ENCODE assay signal across 8 cellular contexts in the genomic region with DNA sequence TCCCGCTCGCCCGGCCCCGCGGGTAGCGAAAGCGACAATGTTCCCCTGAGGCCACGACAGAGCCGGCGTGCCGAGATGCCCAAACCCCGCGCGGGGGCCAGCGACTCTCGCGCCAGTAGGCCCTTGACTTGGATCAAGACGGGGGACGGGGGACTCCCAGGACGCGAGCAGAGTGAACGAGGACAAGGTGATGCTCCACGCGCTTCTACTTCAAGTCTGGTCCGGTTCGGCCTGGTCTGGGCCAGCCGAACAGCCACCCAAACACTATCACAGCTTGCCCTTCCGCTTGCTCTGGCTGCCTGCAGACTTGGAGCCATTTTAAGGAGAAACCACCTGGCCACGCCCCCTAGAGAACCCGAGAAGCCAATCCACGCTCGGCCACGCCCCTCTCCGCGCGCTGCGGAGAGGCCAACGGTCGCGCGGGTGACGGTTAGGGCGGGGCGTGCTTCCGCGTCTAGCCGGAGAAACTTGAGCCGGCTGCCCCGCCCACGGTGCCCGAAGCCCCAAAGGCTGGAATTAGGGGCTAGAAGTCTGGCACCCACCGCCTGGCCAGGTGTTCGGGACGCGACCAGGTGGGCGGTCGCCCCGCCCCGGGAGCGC. TPM values are rescaled to one million over a fixed set of nuclear protein-coding genes. Genes with fewer than 3 reads are reported as not detected.
A peak's percentile ranks its signal among the peaks of the same experiment; 100 is the strongest.
DNase-seq lines count a peak whose midpoint lies in the region; ATAC-seq and TF ChIP-seq lines count a peak whose summit lies in the region.

No MANE protein-coding gene starts in this region.

- intact Hi-C loops in PC-3 (cut with micrococcal nuclease) = loop anchor here (1.0 to 5.0 kb wide), 2 partner anchors 14 to 71 kb away; a partner anchor contains a TSS

- peak overlapping the region; percentile 96 for H3K27ac Mint-ChIP-seq in activated T-cell treated with anti-CD3 and anti-CD28 coated beads, Interleukin-2, amount 50 U/mL, for 24 hours

- POLR2A ChIA-PET in PC-3 (lab: Charles Lee; ENCODE audit: unreplicated experiment) = interaction anchor here (0.5 to 3.8 kb wide), 7 partner anchors 9 to 432 kb away, joined by 3 to 51 read pairs (median 5); a partner anchor contains a TSS

- peak overlapping the region; percentile 95 for H3K27ac ChIP-seq in PC-3 (ENCODE audit: low read length)

- H3K4me2 ChIP-seq in PC-3 (ENCODE audit: low read length) = peak overlapping the region; percentile 99

- H3K27me3 ChIP-seq in PC-3 (ENCODE audit: low read length) (no peaks in the 10 kb centered on the region), mucosa of stomach (ENCODE audit: control insufficient read depth, insufficient read depth, low read length) (no peaks in the 10 kb centered on the region)

- no peaks in the 10 kb centered on the region for H3F3A ChIP-seq in PC-3 (ENCODE audit: low read length, unreplicated experiment)

- peak; percentile 100 for TF ChIP-seq POLR2A in erythroblast (IDR thresholded peaks at IDR 0.05; ENCODE audit: low read length)

- peak overlapping the region; percentile 85 for H2AFZ ChIP-seq in PC-3 (ENCODE audit: low read length)

- peaks cover 26% of the 10 kb centered on the region for H3K36me3 ChIP-seq in PC-3 (ENCODE audit: low read depth, low read length)
- H3K36me3 ChIP-seq in mucosa of stomach (ENCODE audit: control insufficient read depth, insufficient read depth, low read length) = peaks cover 18% of the 10 kb centered on the region

- peak overlapping the region; percentile 90 for H3K4me3 Mint-ChIP-seq in activated T-cell treated with anti-CD3 and anti-CD28 coated beads, Interleukin-2, amount 50 U/mL, for 24 hours

- H3K36me3 Mint-ChIP-seq in activated T-cell treated with anti-CD3 and anti-CD28 coated beads, Interleukin-2, amount 50 U/mL, for 24 hours (ENCODE audit: low read depth) = peaks cover 74% of the 10 kb centered on the region

- BruUV-seq in PC-3 (replicated peaks; lab: Mats Ljungman, UMichigan) = no TSS peak

- H3K9ac ChIP-seq in PC-3 (ENCODE audit: low read length) = peak overlapping the region; percentile 96
- peak overlapping the region; percentile 97 for H3K9ac ChIP-seq in mucosa of stomach (ENCODE audit: low read length)

- no peaks in the 10 kb centered on the region for H3K9me3 ChIP-seq in PC-3 (ENCODE audit: low read length)
- H3K9me3 ChIP-seq in mucosa of stomach (ENCODE audit: control insufficient read depth, low read length) = no peaks in the 10 kb centered on the region

- H4K20me1 ChIP-seq in PC-3 (ENCODE audit: low read length) = no peaks in the 10 kb centered on the region

- TF ChIP-seq CTCF in PC-3 (conservative IDR thresholded peaks at IDR 0.05; ENCODE audit: low read depth, low read length) = no peak

- peak; percentile 45 for ATAC-seq in GM21717 (IDR thresholded peaks at IDR 0.05; ENCODE audit: unreplicated experiment)
- peak; percentile 48 for ATAC-seq in PC-3

- H3K79me2 ChIP-seq in PC-3 (ENCODE audit: low read length) = peaks cover 64% of the 10 kb centered on the region

- H3K4me1 ChIP-seq in PC-3 (ENCODE audit: insufficient read depth, low read length) (peaks cover 39% of the 10 kb centered on the region; the same call in 1 of the 2 replicates), mucosa of stomach (ENCODE audit: control insufficient read depth, insufficient read depth, low read length) (peaks cover 38% of the 10 kb centered on the region)

- peaks cover 61% of the 10 kb centered on the region for H3K4me1 Mint-ChIP-seq in activated T-cell treated with anti-CD3 and anti-CD28 coated beads, Interleukin-2, amount 50 U/mL, for 24 hours (ENCODE audit: low read depth)

- H3K27me3 Mint-ChIP-seq in activated T-cell treated with anti-CD3 and anti-CD28 coated beads, Interleukin-2, amount 50 U/mL, for 24 hours = no peaks in the 10 kb centered on the region

- CTCF ChIA-PET in PC-3 (lab: Charles Lee) = interaction anchor here (0.6 to 1.8 kb wide), 4 partner anchors 10 to 33 kb away, joined by 3 to 9 read pairs (median 6); a partner anchor contains a TSS

- DNase-seq in DMS53 (lab: John Stamatoyannopoulos, UW) (peak; percentile 94), PC-3 (peak; percentile 99), erythroblast (lab: John Stamatoyannopoulos, UW) (peak; percentile 99)
- DNase-seq in Jurkat, Clone E6-1 (ENCODE audit: low read depth, low spot score) = peak; percentile 96
- peak; percentile 98 for DNase-seq in activated T-cell treated with anti-CD3 and anti-CD28 coated beads, Interleukin-2, amount 50 U/mL, for 24 hours
- DNase-seq in stimulated activated CD8-positive, alpha-beta memory T cell treated with anti-CD3 and anti-CD28 coated beads, Interleukin-4, amount 100 ng/mL, for 48 hours = peak; percentile 99

- no peaks in the 10 kb centered on the region for H3K9me3 Mint-ChIP-seq in activated T-cell treated with anti-CD3 and anti-CD28 coated beads, Interleukin-2, amount 50 U/mL, for 24 hours

- H3K4me3 ChIP-seq in Jurkat, Clone E6-1 (ENCODE audit: low read length) = peak overlapping the region; percentile 97
- peak overlapping the region; percentile 94 for H3K4me3 ChIP-seq in PC-3 (ENCODE audit: low read length)
- peak overlapping the region; percentile 67 for H3K4me3 ChIP-seq in mucosa of stomach (ENCODE audit: low read length)

- no peaks in the 10 kb centered on the region for H3K9me2 ChIP-seq in PC-3 (replicated peaks; ENCODE audit: low read length)

RNA-seq across cellular contexts. Expression of a gene that starts 0.6 kb away (rescaled TPM):
- polyA plus RNA-seq in Jurkat, Clone E6-1 (2012; ENCODE audit: insufficient read depth, insufficient read length) = 219 TPM
- total RNA-seq in PC-3 (2014; rRNA removed) = 191 and 211 TPM in 2 replicates

RNA-seq across cellular contexts. Expression of a gene that starts 2.9 kb away (rescaled TPM):
- 76.5 TPM for polyA plus RNA-seq in Jurkat, Clone E6-1 (2012; ENCODE audit: insufficient read depth, insufficient read length)
- total RNA-seq in PC-3 (2014; rRNA removed) = 37.2 and 43.3 TPM in 2 replicates

RNA-seq across cellular contexts. Expression of a gene that starts 7.9 kb away (rescaled TPM):
- 486 TPM for polyA plus RNA-seq in Jurkat, Clone E6-1 (2012; ENCODE audit: insufficient read depth, insufficient read length)
- total RNA-seq in PC-3 (2014; rRNA removed) = 532 and 576 TPM in 2 replicates

RNA-seq across cellular contexts. Expression of a gene that starts 14.1 kb away (rescaled TPM):
- 128 TPM for polyA plus RNA-seq in Jurkat, Clone E6-1 (2012; ENCODE audit: insufficient read depth, insufficient read length)
- 92.7 and 117 TPM in 2 replicates for total RNA-seq in PC-3 (2014; rRNA removed)

RNA-seq across cellular contexts. Expression of a gene that starts 31.3 kb away (rescaled TPM):
- not detected for polyA plus RNA-seq in Jurkat, Clone E6-1 (2012; ENCODE audit: insufficient read depth, insufficient read length)
- total RNA-seq in PC-3 (2014; rRNA removed) = 44.5 and 50.1 TPM in 2 replicates

Comparison
In these comparisons a context has a peak if more than half of its experiments do, and no peak if none do; other contexts are left out.
1. Peak in every context shown above with its lines: DNase-seq, ATAC-seq, H3K4me3 ChIP-seq and H3K27ac ChIP-seq.